ENCODE assay signal across 10 cellular contexts in genomic region chr5:141559481-141559880, GRCh38. TPM values are rescaled to one million over a fixed set of nuclear protein-coding genes. Genes with fewer than 3 reads are reported as not detected.
DNase-seq lines count a peak whose midpoint lies in the region; ATAC-seq and TF ChIP-seq lines count a peak whose summit lies in the region.
"Had no signal": no experiment of that assay in that cellular context is flagged by ENCODE, and none has a peak within 500 bp of the region (broad histone marks: within the 10 kb centered on the region; RNA-seq: fewer than 3 reads in every experiment).

No MANE protein-coding gene starts in this region.

- TF ChIP-seq CTCF in mesothelial cell of epicardium (IDR thresholded peaks at IDR 0.05; ENCODE audit: unreplicated experiment) = no peak
- TF ChIP-seq CTCF in upper lobe of right lung (IDR thresholded peaks at IDR 0.05) = no peak

- intact Hi-C loops in upper lobe of right lung (cut with DNase I) = no loop called here

- DNase-seq in activated naive CD8-positive, alpha-beta T cell treated with anti-CD3 and anti-CD28 coated beads, Interleukin-2, amount 10 ng/mL, durations not matched to agents 7 days and 5 days = no peak
- DNase-seq in activated naive CD8-positive, alpha-beta T cell treated with anti-CD3 and anti-CD28 coated beads for 36 hours = no peak
- DNase-seq in effector memory CD8-positive, alpha-beta T cell = no peak
- DNase-seq in mesothelial cell of epicardium (ENCODE audit: low spot score in 2 of 2, unreplicated experiment in 2 of 2) (no peak), upper lobe of right lung (no peak), COR-L47 (lab: John Stamatoyannopoulos, UW) (no peak), NCI-H146 treated with DMSO at 0.1 percent for 48 hours (lab: John Stamatoyannopoulos, UW; ENCODE audit: unreplicated experiment) (no peak)
- DNase-seq in stimulated activated CD4-positive, alpha-beta T cell treated with anti-CD3 and anti-CD28 coated beads, Interleukin-2, amount 100 ng/mL, for 24 hours = no peak

- H3K27me3 Mint-ChIP-seq in activated naive CD8-positive, alpha-beta T cell treated with anti-CD3 and anti-CD28 coated beads, Interleukin-2, amount 10 ng/mL, durations not matched to agents 7 days and 5 days = no peaks in the 10 kb centered on the region
- H3K27me3 Mint-ChIP-seq in activated naive CD8-positive, alpha-beta T cell treated with anti-CD3 and anti-CD28 coated beads for 36 hours = no peaks in the 10 kb centered on the region
- H3K27me3 Mint-ChIP-seq in effector memory CD8-positive, alpha-beta T cell = no peaks in the 10 kb centered on the region
- H3K27me3 Mint-ChIP-seq in mesothelial cell of epicardium (ENCODE audit: low read depth) = no peaks in the 10 kb centered on the region
- H3K27me3 Mint-ChIP-seq: activated naive CD4-positive, alpha-beta T cell treated with anti-CD3 and anti-CD28 coated beads, Interleukin-2, amount 50 U/mL, for 24 hours had no signal

- H3K27ac Mint-ChIP-seq in activated naive CD8-positive, alpha-beta T cell treated with anti-CD3 and anti-CD28 coated beads, Interleukin-2, amount 10 ng/mL, durations not matched to agents 7 days and 5 days = peak overlapping the region; percentile 57
- no peak overlapping the region for H3K27ac Mint-ChIP-seq in activated naive CD8-positive, alpha-beta T cell treated with anti-CD3 and anti-CD28 coated beads for 36 hours
- H3K27ac Mint-ChIP-seq in effector memory CD8-positive, alpha-beta T cell = peak overlapping the region; percentile 94 to 96
- peak overlapping the region; percentile 99 for H3K27ac Mint-ChIP-seq in mesothelial cell of epicardium

- POLR2A ChIA-PET in activated naive CD8-positive, alpha-beta T cell treated with anti-CD3 and anti-CD28 coated beads, Interleukin-2, amount 10 ng/mL, durations not matched to agents 7 days and 5 days (lab: Charles Lee) = no interaction called here

- peaks cover 10% of the 10 kb centered on the region for H3K36me3 ChIP-seq in upper lobe of right lung

- peaks cover 26% of the 10 kb centered on the region for H3K36me3 Mint-ChIP-seq in activated naive CD8-positive, alpha-beta T cell treated with anti-CD3 and anti-CD28 coated beads, Interleukin-2, amount 10 ng/mL, durations not matched to agents 7 days and 5 days
- peaks cover 49% of the 10 kb centered on the region for H3K36me3 Mint-ChIP-seq in activated naive CD8-positive, alpha-beta T cell treated with anti-CD3 and anti-CD28 coated beads for 36 hours
- H3K36me3 Mint-ChIP-seq in effector memory CD8-positive, alpha-beta T cell (ENCODE audit: insufficient read depth) = peaks cover 82% of the 10 kb centered on the region
- H3K36me3 Mint-ChIP-seq in mesothelial cell of epicardium = peaks cover 18% of the 10 kb centered on the region

- no peak for ATAC-seq in activated naive CD8-positive, alpha-beta T cell treated with anti-CD3 and anti-CD28 coated beads, Interleukin-2, amount 10 ng/mL, durations not matched to agents 7 days and 5 days (ENCODE audit: low read depth)
- ATAC-seq in effector memory CD8-positive, alpha-beta T cell (replicated peaks) = no peak
- no peak for ATAC-seq in upper lobe of right lung

- H3K9me3 ChIP-seq in upper lobe of right lung = no peaks in the 10 kb centered on the region

- H3K4me3 Mint-ChIP-seq in activated naive CD8-positive, alpha-beta T cell treated with anti-CD3 and anti-CD28 coated beads, Interleukin-2, amount 10 ng/mL, durations not matched to agents 7 days and 5 days = no peak overlapping the region
- H3K4me3 Mint-ChIP-seq in activated naive CD8-positive, alpha-beta T cell treated with anti-CD3 and anti-CD28 coated beads for 36 hours = no peak overlapping the region
- no peak overlapping the region for H3K4me3 Mint-ChIP-seq in effector memory CD8-positive, alpha-beta T cell
- H3K4me3 Mint-ChIP-seq in mesothelial cell of epicardium = no peak overlapping the region
- H3K4me3 Mint-ChIP-seq: activated naive CD4-positive, alpha-beta T cell treated with anti-CD3 and anti-CD28 coated beads, Interleukin-2, amount 50 U/mL, for 24 hours; CD14-positive monocyte had no signal

- peak overlapping the region; percentile 88 for H3K27ac ChIP-seq in upper lobe of right lung

- H3K4me3 ChIP-seq in upper lobe of right lung = no peak overlapping the region

- H3K4me1 ChIP-seq in upper lobe of right lung = peaks cover 40% of the 10 kb centered on the region

- H3K9me3 Mint-ChIP-seq in activated naive CD8-positive, alpha-beta T cell treated with anti-CD3 and anti-CD28 coated beads, Interleukin-2, amount 10 ng/mL, durations not matched to agents 7 days and 5 days = no peaks in the 10 kb centered on the region
- no peaks in the 10 kb centered on the region for H3K9me3 Mint-ChIP-seq in activated naive CD8-positive, alpha-beta T cell treated with anti-CD3 and anti-CD28 coated beads for 36 hours
- H3K9me3 Mint-ChIP-seq in effector memory CD8-positive, alpha-beta T cell = no peaks in the 10 kb centered on the region
- no peaks in the 10 kb centered on the region for H3K9me3 Mint-ChIP-seq in mesothelial cell of epicardium
- H3K9me3 Mint-ChIP-seq: activated naive CD4-positive, alpha-beta T cell treated with anti-CD3 and anti-CD28 coated beads, Interleukin-2, amount 50 U/mL, for 24 hours; CD14-positive monocyte had no signal

- H3K27me3 ChIP-seq in upper lobe of right lung = no peaks in the 10 kb centered on the region

- peaks cover 19% of the 10 kb centered on the region for H3K4me1 Mint-ChIP-seq in activated naive CD8-positive, alpha-beta T cell treated with anti-CD3 and anti-CD28 coated beads, Interleukin-2, amount 10 ng/mL, durations not matched to agents 7 days and 5 days
- peaks cover 27% of the 10 kb centered on the region for H3K4me1 Mint-ChIP-seq in activated naive CD8-positive, alpha-beta T cell treated with anti-CD3 and anti-CD28 coated beads for 36 hours
- H3K4me1 Mint-ChIP-seq in effector memory CD8-positive, alpha-beta T cell (ENCODE audit: low read depth in 2 of 2) = peaks cover 20 to 33% of the 10 kb centered on the region in 2 donors
- peaks cover 36% of the 10 kb centered on the region for H3K4me1 Mint-ChIP-seq in mesothelial cell of epicardium

RNA-seq across cellular contexts. Expression of gene DIAPH1, which starts 59.3 kb away (rescaled TPM):
- 100 to 1,000 TPM; 244 to 256 TPM for total RNA-seq in activated naive CD8-positive, alpha-beta T cell treated with anti-CD3 and anti-CD28 coated beads, Interleukin-2, amount 10 ng/mL, durations not matched to agents 7 days and 5 days
- 100 to 1,000 TPM; 214 to 220 TPM for total RNA-seq in activated naive CD8-positive, alpha-beta T cell treated with anti-CD3 and anti-CD28 coated beads for 36 hours
- 43.0 to 43.9 TPM (median 43.6 TPM) in 3 replicates for total RNA-seq in mesothelial cell of epicardium
- 118 TPM for total RNA-seq in upper lobe of right lung
